Comparison of ENCODE assay signal across 8 cellular contexts in genomic region chr4:25144870-25145481, GRCh38. TPM values are rescaled to one million over a fixed set of nuclear protein-coding genes. Genes with fewer than 3 reads are reported as not detected.
DNase-seq lines count a peak whose midpoint lies in the region; ATAC-seq and TF ChIP-seq lines count a peak whose summit lies in the region.

No MANE protein-coding gene starts in this region.

- in situ Hi-C loops in astrocyte of the spinal cord (cut with HindIII; ENCODE audit: low sequenced_read_pairs) = no loop called here

- intact Hi-C loops in lower lobe of right lung (cut with DNase I) = no loop called here

- ATAC-seq in lower lobe of right lung (no peak), HG02798 (IDR thresholded peaks at IDR 0.05; ENCODE audit: poor library complexity, unreplicated experiment) (no peak)

- TF ChIP-seq CTCF in astrocyte of the spinal cord (IDR thresholded peaks at IDR 0.05; ENCODE audit: low read depth, low read length) (peak; percentile 65), lower lobe of right lung (IDR thresholded peaks at IDR 0.05) (peak; percentile 49)

- no peaks in the 10 kb centered on the region for H3K4me1 ChIP-seq in lower lobe of right lung

- H3K36me3 ChIP-seq in lower lobe of right lung = peaks cover 30% of the 10 kb centered on the region

- H3K27me3 ChIP-seq in lower lobe of right lung (ENCODE audit: low read depth) = no peaks in the 10 kb centered on the region

- H3K27ac ChIP-seq in lower lobe of right lung = no peak overlapping the region

- no peaks in the 10 kb centered on the region for H3K9me3 ChIP-seq in lower lobe of right lung

- H3K4me3 ChIP-seq in astrocyte of the spinal cord (ENCODE audit: low read depth, low read length) = no peak overlapping the region
- no peak overlapping the region for H3K4me3 ChIP-seq in lower lobe of right lung

- DNase-seq in DMS 273 (lab: John Stamatoyannopoulos, UW; ENCODE audit: unreplicated experiment) = peak; percentile 44
- no peak for DNase-seq in DMS 273 treated with DMSO at 0.1 percent for 48 hours (lab: John Stamatoyannopoulos, UW)
- peak; percentile 26 for DNase-seq in LHCN-M2 (ENCODE audit: low read depth)
- DNase-seq in astrocyte of the spinal cord (ENCODE audit: low read depth, low spot score) = peak; percentile 43
- DNase-seq in lower lobe of right lung = no peak
- DNase-seq in stimulated activated CD4-positive, alpha-beta T cell treated with anti-CD3 and anti-CD28 coated beads, Interleukin-2, amount 100 ng/mL, for 48 hours = no peak
- no peak for DNase-seq in activated effector memory CD4-positive, alpha-beta T cell treated with Interleukin-2 at 50 U/mL for 16 hours

RNA-seq across cellular contexts. Expression of gene SEPSECS, which starts 15.3 kb away (rescaled TPM):
- total RNA-seq in LHCN-M2 (2014; rRNA removed) = 5.2 and 5.6 TPM in 2 replicates
- 1.4 TPM for polyA plus RNA-seq in LHCN-M2 (2012)
- 11.3 TPM for total RNA-seq in lower lobe of right lung

Comparison
In these comparisons a context has a peak if more than half of its experiments do, and no peak if none do; other contexts are left out.
1. DNase-seq: peak in DMS 273 (single experiment), LHCN-M2 (single experiment) and astrocyte of the spinal cord (single experiment); none in DMS 273 treated with DMSO at 0.1 percent for 48 hours (single experiment), lower lobe of right lung (single experiment), stimulated activated CD4-positive, alpha-beta T cell treated with anti-CD3 and anti-CD28 coated beads, Interleukin-2, amount 100 ng/mL, for 48 hours (0 of 2) and activated effector memory CD4-positive, alpha-beta T cell treated with Interleukin-2 at 50 U/mL for 16 hours (single experiment).